Comparison of ENCODE assay signal across 8 cellular contexts in genomic region chr4:30720656-30721352, GRCh38. TPM values are rescaled to one million over a fixed set of nuclear protein-coding genes. Genes with fewer than 3 reads are reported as not detected.
DNase-seq lines count a peak whose midpoint lies in the region; ATAC-seq and TF ChIP-seq lines count a peak whose summit lies in the region.

No MANE protein-coding gene starts in this region.

- H3K4me2 ChIP-seq in neural progenitor cell, result peak overlapping the region; percentile 90

- peak in 1 of 2 donors; percentile 9 for TF ChIP-seq POLR2A in gastroesophageal sphincter (IDR thresholded peaks at IDR 0.05)

- peak; percentile 3 for ATAC-seq in gastroesophageal sphincter
- no peak for ATAC-seq in GM21737 (IDR thresholded peaks at IDR 0.05; ENCODE audit: unreplicated experiment)

- peak overlapping the region; percentile 64 for H3K27ac Mint-ChIP-seq in activated CD4-positive, alpha-beta T cell treated with anti-CD3 and anti-CD28 coated beads, Interleukin-2, amount 10 ng/mL, durations not matched to agents 7 days and 5 days
- H3K27ac Mint-ChIP-seq in activated CD4-positive, alpha-beta memory T cell treated with anti-CD3 and anti-CD28 coated beads for 36 hours, result no peak overlapping the region
- no peak overlapping the region for H3K27ac Mint-ChIP-seq in neural progenitor cell

- H3K79me2 ChIP-seq in neural progenitor cell (ENCODE audit: low read depth), result peaks cover 2% of the 10 kb centered on the region

- H4K20me1 ChIP-seq in neural progenitor cell (ENCODE audit: low read depth), result peaks cover 8% of the 10 kb centered on the region

- H3K4me3 ChIP-seq in gastroesophageal sphincter, result peak overlapping the region; percentile 84 to 88
- peak overlapping the region; percentile 73 for H3K4me3 ChIP-seq in neural progenitor cell

- POLR2A ChIA-PET in activated CD4-positive, alpha-beta T cell treated with anti-CD3 and anti-CD28 coated beads, Interleukin-2, amount 10 ng/mL, durations not matched to agents 7 days and 5 days (lab: Charles Lee), result no interaction called here
- POLR2A ChIA-PET in activated CD4-positive, alpha-beta memory T cell treated with anti-CD3 and anti-CD28 coated beads for 36 hours (lab: Charles Lee), result no interaction called here

- H3K9me3 ChIP-seq in gastroesophageal sphincter (no peaks in the 10 kb centered on the region), neural progenitor cell (ENCODE audit: low read depth) (no peaks in the 10 kb centered on the region)

- H3K4me1 Mint-ChIP-seq in activated CD4-positive, alpha-beta T cell treated with anti-CD3 and anti-CD28 coated beads, Interleukin-2, amount 10 ng/mL, durations not matched to agents 7 days and 5 days, result peaks cover 23% of the 10 kb centered on the region
- H3K4me1 Mint-ChIP-seq in activated CD4-positive, alpha-beta memory T cell treated with anti-CD3 and anti-CD28 coated beads for 36 hours (ENCODE audit: low read depth), result peaks cover 27% of the 10 kb centered on the region
- peaks cover 27% of the 10 kb centered on the region for H3K4me1 Mint-ChIP-seq in neural progenitor cell

- H3K4me1 ChIP-seq in gastroesophageal sphincter (peaks cover 0 to 51% (median 0%) of the 10 kb centered on the region in 3 donors), neural progenitor cell (peaks cover 11% of the 10 kb centered on the region)

- H2AFZ ChIP-seq in neural progenitor cell (replicated peaks), result peak overlapping the region; percentile 92

- peaks cover 57% of the 10 kb centered on the region for H3F3A ChIP-seq in neural progenitor cell (ENCODE audit: low read depth)

- H3K4me3 Mint-ChIP-seq in activated CD4-positive, alpha-beta T cell treated with anti-CD3 and anti-CD28 coated beads, Interleukin-2, amount 10 ng/mL, durations not matched to agents 7 days and 5 days, result peak overlapping the region; percentile 41
- peak overlapping the region; percentile 50 for H3K4me3 Mint-ChIP-seq in activated CD4-positive, alpha-beta memory T cell treated with anti-CD3 and anti-CD28 coated beads for 36 hours
- H3K4me3 Mint-ChIP-seq in neural progenitor cell, result peak overlapping the region; percentile 100

- H3K27ac ChIP-seq in gastroesophageal sphincter (peak overlapping the region; percentile 34 to 87 (median 84)), neural progenitor cell (no peak overlapping the region)

- no peak for TF ChIP-seq EP300 in gastroesophageal sphincter (IDR thresholded peaks at IDR 0.05)

- 0% methylated on average over 1 of the region's 51 CpGs; no CpG with 5 or more reads in 1 of the 2 donors for WGBS in gastroesophageal sphincter (ENCODE audit: low coverage in 1 of 2), 2 donors

- no peak for TF ChIP-seq CTCF in gastroesophageal sphincter (IDR thresholded peaks at IDR 0.05)
- no peak for TF ChIP-seq CTCF in neural progenitor cell (IDR thresholded peaks at IDR 0.05)

- H3K36me3 ChIP-seq in gastroesophageal sphincter (no peaks in the 10 kb centered on the region), neural progenitor cell (no peaks in the 10 kb centered on the region)

- H3K27me3 Mint-ChIP-seq in activated CD4-positive, alpha-beta T cell treated with anti-CD3 and anti-CD28 coated beads, Interleukin-2, amount 10 ng/mL, durations not matched to agents 7 days and 5 days, result peaks cover 55% of the 10 kb centered on the region
- H3K27me3 Mint-ChIP-seq in activated CD4-positive, alpha-beta memory T cell treated with anti-CD3 and anti-CD28 coated beads for 36 hours, result peaks cover 61% of the 10 kb centered on the region
- peaks cover 10% of the 10 kb centered on the region for H3K27me3 Mint-ChIP-seq in neural progenitor cell (ENCODE audit: insufficient read depth, low read depth)

- H3K27me3 ChIP-seq in gastroesophageal sphincter (peaks cover 16% of the 10 kb centered on the region), neural progenitor cell (peaks cover 48% of the 10 kb centered on the region)

- peaks cover 6% of the 10 kb centered on the region for H3K36me3 Mint-ChIP-seq in activated CD4-positive, alpha-beta T cell treated with anti-CD3 and anti-CD28 coated beads, Interleukin-2, amount 10 ng/mL, durations not matched to agents 7 days and 5 days (ENCODE audit: low read depth)
- H3K36me3 Mint-ChIP-seq in activated CD4-positive, alpha-beta memory T cell treated with anti-CD3 and anti-CD28 coated beads for 36 hours, result peaks cover 12% of the 10 kb centered on the region
- peaks cover 9% of the 10 kb centered on the region for H3K36me3 Mint-ChIP-seq in neural progenitor cell

- no peak overlapping the region for H3K9ac ChIP-seq in neural progenitor cell

- CTCF ChIA-PET in activated CD4-positive, alpha-beta T cell treated with anti-CD3 and anti-CD28 coated beads, Interleukin-2, amount 10 ng/mL, durations not matched to agents 7 days and 5 days (lab: Charles Lee), result no interaction called here
- CTCF ChIA-PET in activated CD4-positive, alpha-beta memory T cell treated with anti-CD3 and anti-CD28 coated beads for 36 hours (lab: Charles Lee), result no interaction called here

- no peaks in the 10 kb centered on the region for H3K9me3 Mint-ChIP-seq in activated CD4-positive, alpha-beta T cell treated with anti-CD3 and anti-CD28 coated beads, Interleukin-2, amount 10 ng/mL, durations not matched to agents 7 days and 5 days
- H3K9me3 Mint-ChIP-seq in activated CD4-positive, alpha-beta memory T cell treated with anti-CD3 and anti-CD28 coated beads for 36 hours, result no peaks in the 10 kb centered on the region
- H3K9me3 Mint-ChIP-seq in neural progenitor cell, result peaks cover 2% of the 10 kb centered on the region

- no peak for DNase-seq in activated CD4-positive, alpha-beta T cell treated with anti-CD3 and anti-CD28 coated beads, Interleukin-2, amount 10 ng/mL, durations not matched to agents 7 days and 5 days
- no peak for DNase-seq in activated CD4-positive, alpha-beta T cell treated with anti-CD3 and anti-CD28 coated beads, Interleukin-2, amount 50 U/mL, for 1 hour
- DNase-seq in activated CD4-positive, alpha-beta memory T cell treated with anti-CD3 and anti-CD28 coated beads for 36 hours, result no peak
- peak; percentile 66 for DNase-seq in neural progenitor cell (ENCODE audit: low spot score)
- DNase-seq in putamen (ENCODE audit: low spot score), result no peak
- DNase-seq in NCI-H2196 treated with DMSO at 0.1 percent for 48 hours (lab: John Stamatoyannopoulos, UW; ENCODE audit: unreplicated experiment), result no peak

- intact Hi-C loops in activated CD4-positive, alpha-beta memory T cell treated with anti-CD3 and anti-CD28 coated beads for 36 hours (cut with micrococcal nuclease), result no loop called here

RNA-seq across cellular contexts. Expression of gene PCDH7, which starts 0.6 kb away (rescaled TPM):
- not detected for total RNA-seq in activated CD4-positive, alpha-beta T cell treated with anti-CD3 and anti-CD28 coated beads, Interleukin-2, amount 10 ng/mL, durations not matched to agents 7 days and 5 days
- not detected for total RNA-seq in activated CD4-positive, alpha-beta memory T cell treated with anti-CD3 and anti-CD28 coated beads for 36 hours
- total RNA-seq in gastroesophageal sphincter, result 100 to 1,000 TPM; 225 to 364 (median 314) TPM
- 7.9 and 8.1 TPM in 2 replicates for total RNA-seq in neural progenitor cell (ENCODE audit: low replicate concordance)

Comparison
In these comparisons a context has a peak if more than half of its experiments do, and no peak if none do; other contexts are left out.
1. H3K4me3 Mint-ChIP-seq: peak in every context shown above with its lines; median percentile 100 in neural progenitor cell; 50 in activated CD4-positive, alpha-beta memory T cell treated with anti-CD3 and anti-CD28 coated beads for 36 hours; 41 in activated CD4-positive, alpha-beta T cell treated with anti-CD3 and anti-CD28 coated beads, Interleukin-2, amount 10 ng/mL, durations not matched to agents 7 days and 5 days.
2. RNA of gene PCDH7, which starts 0.6 kb away (total RNA-seq): 225 to 364 TPM in gastroesophageal sphincter; 7.9 to 8.1 TPM in neural progenitor cell, not detected in activated CD4-positive, alpha-beta T cell treated with anti-CD3 and anti-CD28 coated beads, Interleukin-2, amount 10 ng/mL, durations not matched to agents 7 days and 5 days and not detected in activated CD4-positive, alpha-beta memory T cell treated with anti-CD3 and anti-CD28 coated beads for 36 hours; every median in the first group is over 10 times any median in the second.